In genomic region chr1:229037806-229038405, GRCh38 we compare ENCODE assay signal across 28 cellular contexts.
A peak's percentile ranks its signal among the peaks of the same experiment; 100 is the strongest.
DNase-seq lines count a peak whose midpoint lies in the region; ATAC-seq, FAIRE-seq and TF ChIP-seq lines count a peak whose summit lies in the region.
"Had no signal": no experiment of that assay in that cellular context is flagged by ENCODE, and none has a peak within 500 bp of the region (broad histone marks: within the 10 kb centered on the region; RNA-seq: fewer than 3 reads in every experiment).

No MANE protein-coding gene starts in this region.

- no peaks in the 10 kb centered on the region for H4K20me1 ChIP-seq in keratinocyte (ENCODE audit: control insufficient read depth, extremely low read depth, insufficient read depth, low read length)

- H3K36me3 ChIP-seq in breast epithelium (no peaks in the 10 kb centered on the region), keratinocyte (ENCODE audit: control insufficient read depth in 2 of 2, extremely low read depth in 1 of 2, insufficient read depth in 2 of 2, low read length in 2 of 2) (no peaks in the 10 kb centered on the region)
- H3K36me3 ChIP-seq: adrenal gland, upper lobe of left lung had no signal

- no peak overlapping the region for H3K9ac ChIP-seq in keratinocyte (ENCODE audit: control insufficient read depth, extremely low read depth, insufficient read depth, low read length)
- H3K9ac ChIP-seq: KMS-11 had no signal

- H3K4me3 ChIP-seq in breast epithelium: no peak overlapping the region
- no peak overlapping the region for H3K4me3 ChIP-seq in choroid plexus epithelial cell (ENCODE audit: low read depth, low read length)
- no peak overlapping the region for H3K4me3 ChIP-seq in keratinocyte (ENCODE audit: control insufficient read depth in 2 of 3, extremely low read depth in 1 of 3, insufficient read depth in 2 of 3, low read depth in 1 of 3, low read length in 3 of 3)
- H3K4me3 ChIP-seq: adrenal gland, dorsolateral prefrontal cortex, upper lobe of left lung had no signal

- POLR2A ChIA-PET in MCF 10A (lab: Yijun Ruan, JAX): interaction anchor here (0.6 to 4.6 kb wide), 22 partner anchors 9 to 205 kb away, joined by 3 to 30 read pairs (median 3); no protein-coding TSS in a partner anchor

- peak overlapping the region; percentile 0 for H3K4me2 ChIP-seq in keratinocyte (ENCODE audit: control insufficient read depth, extremely low read depth, insufficient read depth, low read depth, low read length)
- H3K4me2 ChIP-seq: KMS-11 had no signal

- no peak for ATAC-seq in GM21529 (IDR thresholded peaks at IDR 0.05; ENCODE audit: unreplicated experiment)
- ATAC-seq: activated CD4-positive, alpha-beta T cell treated with anti-CD3 and anti-CD28 coated beads for 36 hours; activated CD8-positive, alpha-beta T cell treated with anti-CD3 and anti-CD28 coated beads, Interleukin-2, amount 10 ng/mL, durations not matched to agents 7 days and 5 days; left ventricle myocardium superior; natural killer cell treated with Interleukin-12 subunit alpha and Interleukin-12 subunit beta and Interleukin-15 and Interleukin-18, amount 100 ng/mL, for 72 hours had no signal

- no peaks in the 10 kb centered on the region for H3K9me3 ChIP-seq in breast epithelium
- H3K9me3 ChIP-seq in keratinocyte (ENCODE audit: control insufficient read depth, low read depth, low read length): no peaks in the 10 kb centered on the region
- H3K9me3 ChIP-seq: adrenal gland, upper lobe of left lung had no signal

- CTCF ChIA-PET in MCF 10A (lab: Yijun Ruan, JAX): interaction anchor here (0.5 to 1.5 kb wide), 4 partner anchors 9 to 519 kb away, joined by 3 to 5 read pairs (median 4); no protein-coding TSS in a partner anchor

- dilution Hi-C loops in keratinocyte (cut with MboI; ENCODE audit: extremely low pct_ligation_motif_present, low sequenced_read_pairs): no loop called here

- H3K79me2 ChIP-seq in keratinocyte (ENCODE audit: control insufficient read depth, insufficient read depth, low read length): no peaks in the 10 kb centered on the region

- FAIRE-seq in keratinocyte (lab: Jason Lieb, UNC): peak; percentile 20
- FAIRE-seq: endothelial cell of umbilical vein, small intestine had no signal

- in situ Hi-C loops in GM13976 (cut with MboI; ENCODE audit: low sequenced_read_pairs, unreplicated experiment): no loop called here

- H3K4me1 ChIP-seq in breast epithelium (no peaks in the 10 kb centered on the region), keratinocyte (ENCODE audit: control insufficient read depth, extremely low read depth, insufficient read depth, low read length) (peaks cover 9% of the 10 kb centered on the region)
- H3K4me1 ChIP-seq: upper lobe of left lung had no signal

- no peaks in the 10 kb centered on the region for H3K9me1 ChIP-seq in keratinocyte (ENCODE audit: control insufficient read depth, extremely low read depth, insufficient read depth, low read length)

- TF ChIP-seq CTCF in MCF 10A (IDR thresholded peaks at IDR 0.05; ENCODE audit: unreplicated experiment) (no peak), breast epithelium (IDR thresholded peaks at IDR 0.05) (no peak), choroid plexus epithelial cell (conservative IDR thresholded peaks at IDR 0.05; ENCODE audit: low read depth, low read length) (no peak), keratinocyte (optimal IDR thresholded peaks at IDR 0.05 in 1 of 3, IDR thresholded peaks at IDR 0.05 in 1 of 3, conservative IDR thresholded peaks at IDR 0.05 in 1 of 3; ENCODE audit: extremely low read depth in 1 of 3, insufficient read depth in 2 of 3, low read length in 3 of 3) (no peak), GM13976 (IDR thresholded peaks at IDR 0.05; ENCODE audit: borderline replicate concordance, control extremely low read depth, extremely low read depth, insufficient read depth, missing control alignments) (no peak)

- no TSS peak for BruUV-seq in MCF 10A (replicated peaks; lab: Mats Ljungman, UMichigan)

- no peak overlapping the region for H3K4me3 Mint-ChIP-seq in MCF 10A (ENCODE audit: unreplicated experiment)
- H3K4me3 Mint-ChIP-seq: activated CD4-positive, alpha-beta T cell treated with anti-CD3 and anti-CD28 coated beads for 36 hours; activated CD8-positive, alpha-beta T cell treated with anti-CD3 and anti-CD28 coated beads, Interleukin-2, amount 10 ng/mL, durations not matched to agents 7 days and 5 days; activated naive CD4-positive, alpha-beta T cell treated with anti-CD3 and anti-CD28 coated beads for 36 hours; brain; natural killer cell treated with Interleukin-12 subunit alpha and Interleukin-12 subunit beta and Interleukin-15 and Interleukin-18, amount 100 ng/mL, for 72 hours had no signal

- peak overlapping the region; percentile 75 for H3K27ac Mint-ChIP-seq in MCF 10A (ENCODE audit: low read depth, unreplicated experiment)
- H3K27ac Mint-ChIP-seq: activated CD4-positive, alpha-beta T cell treated with anti-CD3 and anti-CD28 coated beads for 36 hours; activated CD8-positive, alpha-beta T cell treated with anti-CD3 and anti-CD28 coated beads, Interleukin-2, amount 10 ng/mL, durations not matched to agents 7 days and 5 days; activated naive CD4-positive, alpha-beta T cell treated with anti-CD3 and anti-CD28 coated beads for 36 hours; natural killer cell treated with Interleukin-12 subunit alpha and Interleukin-12 subunit beta and Interleukin-15 and Interleukin-18, amount 100 ng/mL, for 72 hours had no signal

- H3K27me3 Mint-ChIP-seq in MCF 10A (ENCODE audit: insufficient read depth, unreplicated experiment): peaks cover 47% of the 10 kb centered on the region

- intact Hi-C loops in MCF 10A (cut with micrococcal nuclease) (no loop called here), breast epithelium (cut with DNase I; ENCODE audit: low total_unique reads) (no loop called here)

- peak overlapping the region; percentile 8 for H2AFZ ChIP-seq in keratinocyte (ENCODE audit: control insufficient read depth, low read length)

- H3K27me3 ChIP-seq in breast epithelium (no peaks in the 10 kb centered on the region), keratinocyte (ENCODE audit: control insufficient read depth, extremely low read depth, insufficient read depth, low read length) (peaks cover 7% of the 10 kb centered on the region)
- H3K27me3 ChIP-seq: adrenal gland, upper lobe of left lung had no signal

- no peak for TF ChIP-seq POLR2A in breast epithelium (IDR thresholded peaks at IDR 0.05)

- peaks cover 29% of the 10 kb centered on the region for H3K4me1 Mint-ChIP-seq in MCF 10A (ENCODE audit: insufficient read depth, unreplicated experiment)

- H3K27ac ChIP-seq in breast epithelium: no peak overlapping the region
- H3K27ac ChIP-seq in keratinocyte (ENCODE audit: control insufficient read depth, insufficient read depth, low read length): no peak overlapping the region
- H3K27ac ChIP-seq: adrenal gland, dorsolateral prefrontal cortex, HL-60, KMS-11, upper lobe of left lung had no signal

- DNase-seq in MCF 10A (ENCODE audit: unreplicated experiment) (peak; percentile 33), breast epithelium (ENCODE audit: low spot score in 2 of 2) (no peak), choroid plexus epithelial cell (ENCODE audit: low read depth) (peak; percentile 40), keratinocyte (ENCODE audit: low read depth, low spot score) (peak; percentile 21), NCI-H1417 (lab: John Stamatoyannopoulos, UW) (no peak), GM13976 (ENCODE audit: low spot score) (no peak)
- DNase-seq in effector CD4-positive, alpha-beta T cell: no peak
- DNase-seq: activated CD4-positive, alpha-beta T cell treated with anti-CD3 and anti-CD28 coated beads for 36 hours; activated CD8-positive, alpha-beta T cell treated with anti-CD3 and anti-CD28 coated beads, Interleukin-2, amount 10 ng/mL, durations not matched to agents 7 days and 5 days; activated naive CD4-positive, alpha-beta T cell treated with anti-CD3 and anti-CD28 coated beads for 36 hours; adrenal gland; Calu3; dorsolateral prefrontal cortex; H7; islet precursor cell; left ventricle myocardium superior; NCI-H1436; NCI-H2081 treated with DMSO at 0.1 percent for 48 hours; NCI-H446; small intestine; stimulated activated naive CD4-positive, alpha-beta T cell; upper lobe of left lung had no signal

- peaks cover 8% of the 10 kb centered on the region for H3K9me3 Mint-ChIP-seq in MCF 10A (ENCODE audit: unreplicated experiment)
- H3K9me3 Mint-ChIP-seq: activated naive CD4-positive, alpha-beta T cell treated with anti-CD3 and anti-CD28 coated beads for 36 hours had no signal

- no peaks in the 10 kb centered on the region for H3K36me3 Mint-ChIP-seq in MCF 10A (ENCODE audit: insufficient read depth, unreplicated experiment)
- H3K36me3 Mint-ChIP-seq: brain had no signal

Comparison
In these comparisons a context has a peak if more than half of its experiments do, and no peak if none do; other contexts are left out.
1. DNase-seq: peak in MCF 10A (single experiment), choroid plexus epithelial cell (single experiment) and keratinocyte (single experiment); none in breast epithelium (0 of 2), NCI-H1417 (0 of 3), effector CD4-positive, alpha-beta T cell (single experiment) and GM13976 (single experiment).